In genomic region chr3:156680243-156680930, GRCh38 we compare ENCODE assay signal across 8 cellular contexts. TPM values are rescaled to one million over a fixed set of nuclear protein-coding genes. Genes with fewer than 3 reads are reported as not detected.
DNase-seq lines count a peak whose midpoint lies in the region; ATAC-seq and TF ChIP-seq lines count a peak whose summit lies in the region.

No MANE protein-coding gene starts in this region.

- H3K27me3 ChIP-seq in left ventricle myocardium inferior (ENCODE audit: low read depth) = no peaks in the 10 kb centered on the region
- H3K27me3 ChIP-seq in suprapubic skin = no peaks in the 10 kb centered on the region

- H3K9me3 Mint-ChIP-seq in activated CD8-positive, alpha-beta memory T cell treated with anti-CD3 and anti-CD28 coated beads, Interleukin-2, amount 10 ng/mL, durations not matched to agents 7 days and 5 days (ENCODE audit: low read depth) = no peaks in the 10 kb centered on the region

- CTCF ChIA-PET in activated CD8-positive, alpha-beta memory T cell treated with anti-CD3 and anti-CD28 coated beads, Interleukin-2, amount 10 ng/mL, durations not matched to agents 7 days and 5 days (lab: Charles Lee) = no interaction called here

- H3K27ac Mint-ChIP-seq in activated CD8-positive, alpha-beta memory T cell treated with anti-CD3 and anti-CD28 coated beads, Interleukin-2, amount 10 ng/mL, durations not matched to agents 7 days and 5 days = peak overlapping the region; percentile 9
- H3K27ac Mint-ChIP-seq in T-helper 17 cell = peak overlapping the region; percentile 24

- peaks cover 100% of the 10 kb centered on the region for H3K4me1 ChIP-seq in left ventricle myocardium inferior
- peaks cover 90% of the 10 kb centered on the region for H3K4me1 ChIP-seq in suprapubic skin

- TF ChIP-seq EP300 in suprapubic skin (IDR thresholded peaks at IDR 0.05) = no peak

- peak overlapping the region; percentile 16 for H3K4me3 ChIP-seq in left ventricle myocardium inferior
- peak overlapping the region; percentile 4 for H3K4me3 ChIP-seq in suprapubic skin

- H3K4me3 Mint-ChIP-seq in activated CD8-positive, alpha-beta memory T cell treated with anti-CD3 and anti-CD28 coated beads, Interleukin-2, amount 10 ng/mL, durations not matched to agents 7 days and 5 days = peak overlapping the region; percentile 28
- H3K4me3 Mint-ChIP-seq in T-helper 17 cell = peak overlapping the region; percentile 47

- peaks cover 67% of the 10 kb centered on the region for H3K36me3 Mint-ChIP-seq in activated CD8-positive, alpha-beta memory T cell treated with anti-CD3 and anti-CD28 coated beads, Interleukin-2, amount 10 ng/mL, durations not matched to agents 7 days and 5 days
- peaks cover 4% of the 10 kb centered on the region for H3K36me3 Mint-ChIP-seq in T-helper 17 cell (ENCODE audit: low read depth)

- no peaks in the 10 kb centered on the region for H3K27me3 Mint-ChIP-seq in activated CD8-positive, alpha-beta memory T cell treated with anti-CD3 and anti-CD28 coated beads, Interleukin-2, amount 10 ng/mL, durations not matched to agents 7 days and 5 days
- H3K27me3 Mint-ChIP-seq in T-helper 17 cell = no peaks in the 10 kb centered on the region

- intact Hi-C loops in left ventricle myocardium inferior (cut with micrococcal nuclease) = no loop called here

- no peaks in the 10 kb centered on the region for H3K9me3 ChIP-seq in T-helper 17 cell (ENCODE audit: control insufficient read depth, low read length, poor library complexity, severe bottlenecking)
- H3K9me3 ChIP-seq in left ventricle myocardium inferior (replicated peaks) = no peaks in the 10 kb centered on the region
- H3K9me3 ChIP-seq in suprapubic skin = no peaks in the 10 kb centered on the region

- DNase-seq in activated CD8-positive, alpha-beta memory T cell treated with anti-CD3 and anti-CD28 coated beads, Interleukin-2, amount 10 ng/mL, durations not matched to agents 7 days and 5 days = no peak
- DNase-seq in activated CD8-positive, alpha-beta memory T cell treated with anti-CD3 and anti-CD28 coated beads for 24 hours = no peak
- DNase-seq in T-helper 17 cell (no peak), left ventricle myocardium inferior (no peak), suprapubic skin (ENCODE audit: low spot score in 2 of 2) (no peak), activated gamma-delta T cell (lab: John Stamatoyannopoulos, UW) (no peak), left lobe of liver (ENCODE audit: low spot score) (no peak)

- H3K4me1 Mint-ChIP-seq in activated CD8-positive, alpha-beta memory T cell treated with anti-CD3 and anti-CD28 coated beads, Interleukin-2, amount 10 ng/mL, durations not matched to agents 7 days and 5 days = peaks cover 75% of the 10 kb centered on the region
- H3K4me1 Mint-ChIP-seq in T-helper 17 cell = peaks cover 54% of the 10 kb centered on the region

- no peak for ATAC-seq in activated CD8-positive, alpha-beta memory T cell treated with anti-CD3 and anti-CD28 coated beads, Interleukin-2, amount 10 ng/mL, durations not matched to agents 7 days and 5 days
- no peak for ATAC-seq in T-helper 17 cell
- ATAC-seq in left lobe of liver = no peak
- ATAC-seq in GM18511 (IDR thresholded peaks at IDR 0.05; ENCODE audit: unreplicated experiment) = no peak

- H3K36me3 ChIP-seq in left ventricle myocardium inferior = peaks cover 17% of the 10 kb centered on the region
- peaks cover 22% of the 10 kb centered on the region for H3K36me3 ChIP-seq in suprapubic skin

- TF ChIP-seq POLR2A in suprapubic skin (IDR thresholded peaks at IDR 0.05) = no peak

- H3K27ac ChIP-seq in left ventricle myocardium inferior (replicated peaks) (peak overlapping the region; percentile 73), suprapubic skin (peak overlapping the region; percentile 77)

- TF ChIP-seq CTCF in left ventricle myocardium inferior (IDR thresholded peaks at IDR 0.05; ENCODE audit: borderline replicate concordance) (no peak), suprapubic skin (IDR thresholded peaks at IDR 0.05) (no peak)

- WGBS in suprapubic skin = 82% methylated on average over 2 of the region's 2 CpGs

RNA-seq across cellular contexts. Expression of gene TIPARP, which starts 6.0 kb away (rescaled TPM):
- total RNA-seq in activated CD8-positive, alpha-beta memory T cell treated with anti-CD3 and anti-CD28 coated beads, Interleukin-2, amount 10 ng/mL, durations not matched to agents 7 days and 5 days = 10 to 100 TPM; 31.6 to 42.8 TPM
- total RNA-seq in T-helper 17 cell (100 to 1,000 TPM; 126 to 180 TPM), left ventricle myocardium inferior (27.2 TPM), suprapubic skin (100 to 1,000 TPM in 3 of 4 donors, 10 to 100 TPM in 1; 85.5 to 152 (median 140) TPM), left lobe of liver (8.1 TPM)
